In the genomic region with DNA sequence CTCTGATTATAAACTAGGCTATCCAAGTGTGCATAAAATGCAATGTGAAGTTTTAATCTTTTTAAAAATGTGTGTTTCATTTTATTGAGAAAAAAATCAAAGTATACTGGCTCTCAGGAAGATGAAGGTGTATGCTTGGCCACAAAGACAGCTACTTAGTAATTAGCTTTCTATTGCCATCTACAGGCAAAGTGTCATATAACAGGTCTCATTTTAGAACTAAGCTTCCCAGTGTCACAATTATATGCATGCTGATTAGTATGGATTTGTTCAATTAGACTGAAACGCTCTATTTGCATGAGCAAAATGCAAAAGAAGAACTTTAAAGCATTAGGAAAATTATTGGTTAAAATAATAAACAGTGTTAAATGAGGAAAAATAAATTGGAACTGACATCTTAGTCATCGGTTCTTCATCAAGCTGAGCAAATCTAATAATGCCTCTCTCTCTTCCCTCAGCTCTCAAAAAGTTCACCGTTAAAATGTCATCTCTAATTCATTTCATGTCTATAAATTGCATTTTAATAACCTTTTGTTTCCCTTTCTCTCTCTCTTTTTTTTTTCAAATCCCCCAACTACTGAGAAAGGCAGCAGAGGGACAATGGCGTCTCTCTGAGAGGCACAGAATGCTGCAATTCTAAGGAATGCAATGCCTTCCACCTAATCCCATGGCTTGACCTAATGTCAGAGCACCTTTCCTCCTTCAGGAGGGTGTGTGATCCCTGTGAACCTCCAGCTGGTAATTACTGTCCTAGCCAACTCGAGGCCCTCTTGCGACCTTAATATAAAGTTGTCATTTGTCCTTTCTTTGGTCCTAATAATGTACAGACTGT, we compare ENCODE assay signal across 1 cellular context.
TF ChIP-seq lines count a peak whose summit lies in the region.

No MANE protein-coding gene starts in this region.

TF ChIP-seq in GM23338, 12 proteins besides CTCF, POLR2A, EP300 and RAD21 (continued from another document):
- no peak for TF ChIP-seq JUNB (IDR thresholded peaks at IDR 0.05; ENCODE audit: unreplicated experiment)
- no peak for TF ChIP-seq STAT1 (IDR thresholded peaks at IDR 0.05; ENCODE audit: unreplicated experiment)
- no peak for TF ChIP-seq CREB1 (CRISPR knock-in tag; IDR thresholded peaks at IDR 0.05; ENCODE audit: low read depth)
- no peak for TF ChIP-seq ZNF114 (CRISPR knock-in tag; IDR thresholded peaks at IDR 0.05)
- TF ChIP-seq EZH2 (IDR thresholded peaks at IDR 0.05; ENCODE audit: low read depth, unreplicated experiment): no peak
